26 cellular contexts compared by ENCODE assay signal in the genomic region with DNA sequence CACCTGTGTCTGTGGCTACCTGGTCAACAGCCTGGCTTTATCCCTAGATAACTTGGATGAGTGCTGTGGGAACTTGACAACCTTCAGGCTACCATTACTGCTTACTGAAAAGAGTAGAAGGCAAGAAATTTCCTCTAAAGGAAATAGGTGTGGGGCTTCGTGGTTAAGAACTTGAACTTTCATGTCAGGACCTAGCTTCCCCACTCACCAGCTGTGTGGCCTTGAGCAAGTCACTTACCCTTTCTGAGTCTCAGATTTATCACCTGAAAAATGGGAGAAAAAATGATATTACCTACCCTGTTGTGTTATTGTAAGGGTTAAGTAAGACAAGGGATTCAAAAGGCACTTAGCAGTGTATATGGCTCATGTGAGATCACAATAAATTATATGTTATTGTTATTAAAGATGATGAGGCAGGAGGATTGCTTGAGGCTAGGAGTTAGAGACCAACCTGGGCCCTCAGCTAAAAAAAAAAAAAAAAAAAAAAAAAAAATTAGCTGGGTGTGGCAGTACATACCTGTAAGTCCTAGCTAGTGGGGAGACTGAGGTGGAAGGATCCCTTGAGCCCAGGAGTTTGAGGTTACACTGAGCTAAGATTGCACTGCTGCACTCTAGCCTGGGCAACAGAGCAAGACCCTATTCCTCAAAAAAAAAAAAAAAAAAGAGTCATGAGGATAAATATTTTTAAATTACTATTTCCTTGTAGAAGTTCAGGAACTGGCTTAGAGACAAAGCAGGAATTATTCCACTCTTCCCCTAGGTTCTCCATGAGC.
DNase-seq lines count a peak whose midpoint lies in the region; ATAC-seq, FAIRE-seq and TF ChIP-seq lines count a peak whose summit lies in the region.
"Had no signal": no experiment of that assay in that cellular context is flagged by ENCODE, and none has a peak within 500 bp of the region (broad histone marks: within the 10 kb centered on the region; RNA-seq: fewer than 3 reads in every experiment).

No MANE protein-coding gene starts in this region.

- H3K9me3 Mint-ChIP-seq in HFFc6 = no peaks in the 10 kb centered on the region
- H3K9me3 Mint-ChIP-seq in activated T-helper 17 cell treated with anti-CD3 and anti-CD28 coated beads, Interleukin-2, amount 50 U/mL, for 72 hours = no peaks in the 10 kb centered on the region
- peaks cover 0 to 5% (median 0%) of the 10 kb centered on the region in 7 donors for H3K9me3 Mint-ChIP-seq in naive B cell
- no peaks in the 10 kb centered on the region for H3K9me3 Mint-ChIP-seq in stimulated activated effector memory CD8-positive, alpha-beta T cell treated with anti-CD3 and anti-CD28 coated beads, Interleukin-12 subunit alpha, Interleukin-12 subunit beta, amount 100 ng/mL, for 72 hours
- H3K9me3 Mint-ChIP-seq: dendritic cell treated with granulocyte-macrophage colony-stimulating factor and Interleukin-4, amounts not matched to agents 40 ng/mL and 50 ng/mL, for 4 days had no signal

- H2AFZ ChIP-seq in SK-N-SH (ENCODE audit: low read depth) = no peak overlapping the region

- peak overlapping the region in 1 of 2 experiments; percentile 68; a peak in 2 of 4 replicates for H3K27ac ChIP-seq in SK-N-SH (ENCODE audit: low read depth in 2 of 2, low read length in 1 of 2)
- H3K27ac ChIP-seq: lower lobe of right lung, ovary, right atrium auricular region had no signal

- H3K9me3 ChIP-seq in SK-N-SH = no peaks in the 10 kb centered on the region
- H3K9me3 ChIP-seq: BE2C, lower lobe of right lung, ovary, right atrium auricular region had no signal

- no peak for TF ChIP-seq RAD21 in SK-N-SH (IDR thresholded peaks at IDR 0.05; ENCODE audit: low read length)

- no peaks in the 10 kb centered on the region for H3K36me3 ChIP-seq in SK-N-SH (replicated peaks in 1 of 2; ENCODE audit: control insufficient read depth in 1 of 2, insufficient read depth in 2 of 2, low read length in 1 of 2)
- H3K36me3 ChIP-seq: BE2C, lower lobe of right lung, ovary, right atrium auricular region had no signal

- 87% methylated on average over 1 of the region's 1 CpG for WGBS in SK-N-SH (ENCODE audit: low lambda C conversion rate)

- TF ChIP-seq CTCF in SK-N-SH (IDR thresholded peaks at IDR 0.05) (no peak), HFFc6 (IDR thresholded peaks at IDR 0.05) (no peak)

- H3K4me3 Mint-ChIP-seq in HFFc6 = no peak overlapping the region
- H3K4me3 Mint-ChIP-seq in activated T-helper 17 cell treated with anti-CD3 and anti-CD28 coated beads, Interleukin-2, amount 50 U/mL, for 72 hours = peak overlapping the region; percentile 40
- H3K4me3 Mint-ChIP-seq in naive B cell = peak overlapping the region in 6 of 8 donors; percentile 16 to 69 (median 49)
- no peak overlapping the region for H3K4me3 Mint-ChIP-seq in stimulated activated effector memory CD8-positive, alpha-beta T cell treated with anti-CD3 and anti-CD28 coated beads, Interleukin-12 subunit alpha, Interleukin-12 subunit beta, amount 100 ng/mL, for 72 hours
- H3K4me3 Mint-ChIP-seq: activated CD4-positive, alpha-beta T cell treated with anti-CD3 and anti-CD28 coated beads for 36 hours; dendritic cell treated with granulocyte-macrophage colony-stimulating factor and Interleukin-4, amounts not matched to agents 40 ng/mL and 50 ng/mL, for 4 days had no signal

- TF ChIP-seq EP300 in SK-N-SH (IDR thresholded peaks at IDR 0.05; ENCODE audit: borderline replicate concordance in 1 of 2, low read depth in 1 of 2, low read length in 1 of 2) = no peak

- no peaks in the 10 kb centered on the region for H3K27me3 ChIP-seq in SK-N-SH (ENCODE audit: insufficient read depth)
- H3K27me3 ChIP-seq: BE2C, ovary, right atrium auricular region had no signal

- POLR2A ChIA-PET in SK-N-SH (lab: Yijun Ruan, JAX) = interaction anchor here (0.8 kb wide), 1 partner anchor 9 kb away, joined by 4 read pairs; no protein-coding TSS in a partner anchor

- no peak overlapping the region for H3K9ac ChIP-seq in SK-N-SH

- CTCF ChIA-PET in SK-N-SH (lab: Yijun Ruan, JAX) = interaction anchor here (1.0 to 2.0 kb wide), 3 partner anchors 11 to 446 kb away, joined by 3 to 7 read pairs (median 4); no protein-coding TSS in a partner anchor

- peaks cover 18% of the 10 kb centered on the region for H3F3A ChIP-seq in SK-N-SH (replicated peaks; ENCODE audit: insufficient read depth)

- no peak overlapping the region for H3K4me3 ChIP-seq in SK-N-SH (ENCODE audit: low read depth in 2 of 2, low read length in 1 of 2)
- H3K4me3 ChIP-seq: lower lobe of right lung, ovary, right atrium auricular region had no signal

- no peak for FAIRE-seq in HTR-8/SVneo (lab: Jason Lieb, UNC)
- FAIRE-seq: islet of Langerhans had no signal

- no peaks in the 10 kb centered on the region for H4K20me1 ChIP-seq in SK-N-SH (ENCODE audit: insufficient read depth)

- H3K27me3 Mint-ChIP-seq in HFFc6 (ENCODE audit: insufficient read depth) (no peaks in the 10 kb centered on the region), naive B cell (peaks cover 0 to 17% (median 10%) of the 10 kb centered on the region in 3 donors)
- no peaks in the 10 kb centered on the region for H3K27me3 Mint-ChIP-seq in activated T-helper 17 cell treated with anti-CD3 and anti-CD28 coated beads, Interleukin-2, amount 50 U/mL, for 72 hours
- H3K27me3 Mint-ChIP-seq: activated CD4-positive, alpha-beta T cell treated with anti-CD3 and anti-CD28 coated beads for 36 hours had no signal

- H3K4me2 ChIP-seq in SK-N-SH = peak overlapping the region; percentile 43; the same call in 1 of the 2 replicates

- H3K79me2 ChIP-seq in SK-N-SH (ENCODE audit: insufficient read depth) = no peaks in the 10 kb centered on the region

- H3K4me1 ChIP-seq in SK-N-SH (ENCODE audit: control insufficient read depth in 1 of 2, insufficient read depth in 2 of 2, low read depth in 1 of 2, low read length in 1 of 2) = peaks cover 15 to 34% of the 10 kb centered on the region in 2 experiments

- DNase-seq in SK-N-SH = no peak
- DNase-seq in HFFc6 = no peak
- DNase-seq in naive B cell = no peak
- no peak for DNase-seq in stimulated activated effector memory CD8-positive, alpha-beta T cell treated with anti-CD3 and anti-CD28 coated beads, Interleukin-12 subunit alpha, Interleukin-12 subunit beta, amount 100 ng/mL, for 72 hours (ENCODE audit: low spot score in 2 of 2)
- DNase-seq in HTR-8/SVneo (ENCODE audit: insufficient read length, low spot score) = no peak
- DNase-seq in activated CD8-positive, alpha-beta memory T cell treated with anti-CD3 and anti-CD28 coated beads, Interleukin-2, amount 50 U/mL, for 4 hours = no peak
- DNase-seq: 8988T; activated CD4-positive, alpha-beta T cell treated with anti-CD3 and anti-CD28 coated beads for 36 hours; activated CD8-positive, alpha-beta memory T cell treated with anti-CD3 and anti-CD28 coated beads, Interleukin-2, amount 50 U/mL, for 48 hours; activated effector memory CD4-positive, alpha-beta T cell treated with anti-CD3 and anti-CD28 coated beads, Interleukin-2, amount 50 U/mL, for 16 hours; amniotic stem cell; foreskin melanocyte; hypothalamus; Karpas-422; lower lobe of right lung; NCI-H1092 treated with DMSO at 0.1 percent for 48 hours; NCI-H2081 treated with DMSO at 0.1 percent for 48 hours; ovary; RPMI8226; stimulated activated CD4-positive, alpha-beta T cell treated with anti-CD3 and anti-CD28 coated beads, Interleukin-12 subunit alpha, Interleukin-12 subunit beta, amount 100 ng/mL, for 4 hours had no signal

- H3K4me1 Mint-ChIP-seq in HFFc6 (ENCODE audit: low read depth) = peaks cover 32% of the 10 kb centered on the region
- peaks cover 38% of the 10 kb centered on the region for H3K4me1 Mint-ChIP-seq in activated T-helper 17 cell treated with anti-CD3 and anti-CD28 coated beads, Interleukin-2, amount 50 U/mL, for 72 hours
- H3K4me1 Mint-ChIP-seq in naive B cell = peaks cover 40 to 62% (median 53%) of the 10 kb centered on the region in 3 donors
- H3K4me1 Mint-ChIP-seq in stimulated activated effector memory CD8-positive, alpha-beta T cell treated with anti-CD3 and anti-CD28 coated beads, Interleukin-12 subunit alpha, Interleukin-12 subunit beta, amount 100 ng/mL, for 72 hours = peaks cover 31% of the 10 kb centered on the region

- ATAC-seq in SK-N-SH treated with all-trans-retinoic acid at 6 μM for 48 hours = no peak
- no peak for ATAC-seq in activated T-helper 17 cell treated with anti-CD3 and anti-CD28 coated beads, Interleukin-2, amount 50 U/mL, for 72 hours (replicated peaks)
- ATAC-seq in naive B cell (ENCODE audit: low read depth in 2 of 2) = no peak
- ATAC-seq in stimulated activated effector memory CD8-positive, alpha-beta T cell treated with anti-CD3 and anti-CD28 coated beads, Interleukin-12 subunit alpha, Interleukin-12 subunit beta, amount 100 ng/mL, for 72 hours = no peak
- ATAC-seq: activated CD4-positive, alpha-beta T cell treated with anti-CD3 and anti-CD28 coated beads for 36 hours; lower lobe of right lung had no signal

- no peaks in the 10 kb centered on the region for H3K9me2 ChIP-seq in SK-N-SH

- peaks cover 17% of the 10 kb centered on the region for H3K36me3 Mint-ChIP-seq in HFFc6 (ENCODE audit: low read depth)
- H3K36me3 Mint-ChIP-seq in activated T-helper 17 cell treated with anti-CD3 and anti-CD28 coated beads, Interleukin-2, amount 50 U/mL, for 72 hours (ENCODE audit: low read depth) = no peaks in the 10 kb centered on the region
- peaks cover 0 to 9% of the 10 kb centered on the region in 2 donors for H3K36me3 Mint-ChIP-seq in naive B cell
- no peaks in the 10 kb centered on the region for H3K36me3 Mint-ChIP-seq in stimulated activated effector memory CD8-positive, alpha-beta T cell treated with anti-CD3 and anti-CD28 coated beads, Interleukin-12 subunit alpha, Interleukin-12 subunit beta, amount 100 ng/mL, for 72 hours

- peak overlapping the region; percentile 52 for H3K27ac Mint-ChIP-seq in HFFc6
- H3K27ac Mint-ChIP-seq in activated T-helper 17 cell treated with anti-CD3 and anti-CD28 coated beads, Interleukin-2, amount 50 U/mL, for 72 hours = no peak overlapping the region
- peak overlapping the region in 1 of 6 donors; percentile 4 for H3K27ac Mint-ChIP-seq in naive B cell
- H3K27ac Mint-ChIP-seq in stimulated activated effector memory CD8-positive, alpha-beta T cell treated with anti-CD3 and anti-CD28 coated beads, Interleukin-12 subunit alpha, Interleukin-12 subunit beta, amount 100 ng/mL, for 72 hours = no peak overlapping the region
- H3K27ac Mint-ChIP-seq: activated CD4-positive, alpha-beta T cell treated with anti-CD3 and anti-CD28 coated beads for 36 hours; dendritic cell treated with granulocyte-macrophage colony-stimulating factor and Interleukin-4, amounts not matched to agents 40 ng/mL and 50 ng/mL, for 4 days had no signal

TF ChIP-seq in SK-N-SH treated with all-trans-retinoic acid at 6 μM for 48 hours, 23 proteins besides CTCF, POLR2A, EP300 and RAD21:
- TF ChIP-seq ARNTL (CRISPR knock-in tag; IDR thresholded peaks at IDR 0.05; ENCODE audit: borderline replicate concordance, low read depth) = no peak
- TF ChIP-seq GLIS3 (CRISPR knock-in tag; IDR thresholded peaks at IDR 0.05) = no peak
- TF ChIP-seq BACH2 (CRISPR knock-in tag; IDR thresholded peaks at IDR 0.05; ENCODE audit: borderline replicate concordance) = no peak
- no peak for TF ChIP-seq SNAI2 (CRISPR knock-in tag; IDR thresholded peaks at IDR 0.05)
- no peak for TF ChIP-seq RARB (CRISPR knock-in tag; IDR thresholded peaks at IDR 0.05)
- TF ChIP-seq ZC3H10 (CRISPR knock-in tag; IDR thresholded peaks at IDR 0.05) = no peak

Comparison
In these comparisons a context has a peak if more than half of its experiments do, and no peak if none do; other contexts are left out.
1. H3K4me3 Mint-ChIP-seq: peak in activated T-helper 17 cell treated with anti-CD3 and anti-CD28 coated beads, Interleukin-2, amount 50 U/mL, for 72 hours (single experiment) and naive B cell (6 of 8); none in HFFc6 (single experiment) and stimulated activated effector memory CD8-positive, alpha-beta T cell treated with anti-CD3 and anti-CD28 coated beads, Interleukin-12 subunit alpha, Interleukin-12 subunit beta, amount 100 ng/mL, for 72 hours (single experiment).